ENCODE assay signal across 33 cellular contexts in genomic region chr19:50743537-50743936, GRCh38. TPM values are rescaled to one million over a fixed set of nuclear protein-coding genes. Genes with fewer than 3 reads are reported as not detected.
"Had no signal": no experiment of that assay in that cellular context is flagged by ENCODE, and none has a peak within 500 bp of the region (broad histone marks: within the 10 kb centered on the region; RNA-seq: fewer than 3 reads in every experiment).

No MANE protein-coding gene starts in this region.

- H3K4me1 ChIP-seq: stomach, suprapubic skin, testis, thyroid gland, tibial artery, tibial nerve, transverse colon, upper lobe of left lung, upper lobe of right lung, uterus, vagina had no signal

- H3K9me3 Mint-ChIP-seq: stimulated activated effector memory CD8-positive, alpha-beta T cell treated with anti-CD3 and anti-CD28 coated beads, Interleukin-12 subunit alpha, Interleukin-12 subunit beta, amount 100 ng/mL, for 72 hours; stimulated activated naive B cell treated with anti-CD40 and anti-IgM and Interleukin-4, amounts not matched to agents 10 μg/mL and 1 μg/mL and 100 μg/mL, for 72 hours; stimulated activated naive CD8-positive, alpha-beta T cell treated with anti-CD3 and anti-CD28 coated beads, Interleukin-15, amount 100 ng/mL, for 72 hours; stimulated activated naive CD8-positive, alpha-beta T cell treated with anti-CD3 and anti-CD28 coated beads, Interleukin-15, Interleukin-2, amounts not matched to agents 100 ng/mL and 50 ng/mL, for 24 hours; type B pancreatic cell had no signal

- H3K27ac Mint-ChIP-seq: stimulated activated effector memory CD8-positive, alpha-beta T cell treated with anti-CD3 and anti-CD28 coated beads, Interleukin-12 subunit alpha, Interleukin-12 subunit beta, amount 100 ng/mL, for 72 hours; stimulated activated memory B cell treated with anti-CD40 and anti-IgM and Interleukin-4, amounts not matched to agents 10 μg/mL and 1 μg/mL and 100 μg/mL, for 72 hours; stimulated activated naive B cell treated with anti-CD40 and anti-IgM and Interleukin-4, amounts not matched to agents 10 μg/mL and 1 μg/mL and 100 μg/mL, for 72 hours; stimulated activated naive CD8-positive, alpha-beta T cell treated with anti-CD3 and anti-CD28 coated beads, Interleukin-15, amount 100 ng/mL, for 72 hours; stimulated activated naive CD8-positive, alpha-beta T cell treated with anti-CD3 and anti-CD28 coated beads, Interleukin-15, Interleukin-2, amounts not matched to agents 100 ng/mL and 50 ng/mL, for 24 hours; type B pancreatic cell had no signal

- H3K27me3 ChIP-seq: testis, thyroid gland, upper lobe of left lung, uterus, vagina had no signal

- ATAC-seq: stimulated activated effector memory CD8-positive, alpha-beta T cell treated with anti-CD3 and anti-CD28 coated beads, Interleukin-12 subunit alpha, Interleukin-12 subunit beta, amount 100 ng/mL, for 72 hours; stimulated activated memory B cell treated with anti-CD40 and anti-IgM and Interleukin-4, amounts not matched to agents 10 μg/mL and 1 μg/mL and 100 μg/mL, for 72 hours; stimulated activated naive B cell treated with anti-CD40 and anti-IgM and Interleukin-4, amounts not matched to agents 10 μg/mL and 1 μg/mL and 100 μg/mL, for 72 hours; stimulated activated naive CD8-positive, alpha-beta T cell treated with anti-CD3 and anti-CD28 coated beads, Interleukin-15, amount 100 ng/mL, for 72 hours; stimulated activated naive CD8-positive, alpha-beta T cell treated with anti-CD3 and anti-CD28 coated beads, Interleukin-15, Interleukin-2, amounts not matched to agents 100 U/mL and 50 U/mL, for 24 hours; upper lobe of right lung had no signal

- FAIRE-seq: urothelium cell line had no signal

- H3K36me3 Mint-ChIP-seq: stimulated activated effector memory CD8-positive, alpha-beta T cell treated with anti-CD3 and anti-CD28 coated beads, Interleukin-12 subunit alpha, Interleukin-12 subunit beta, amount 100 ng/mL, for 72 hours; stimulated activated memory B cell treated with anti-CD40 and anti-IgM and Interleukin-4, amounts not matched to agents 10 μg/mL and 1 μg/mL and 100 μg/mL, for 72 hours; type B pancreatic cell had no signal

- H3K9me3 ChIP-seq: stomach, suprapubic skin, testis, thoracic aorta, thyroid gland, tibial artery, tibial nerve, transverse colon, upper lobe of left lung, upper lobe of right lung, uterus, vagina had no signal

- H3K4me3 ChIP-seq: stomach, suprapubic skin, testis, thoracic aorta, thyroid gland, tibial artery, tibial nerve, transverse colon, upper lobe of left lung, upper lobe of right lung, uterus, vagina had no signal

- H3K4me1 Mint-ChIP-seq: stimulated activated effector memory CD8-positive, alpha-beta T cell treated with anti-CD3 and anti-CD28 coated beads, Interleukin-12 subunit alpha, Interleukin-12 subunit beta, amount 100 ng/mL, for 72 hours; stimulated activated memory B cell treated with anti-CD40 and anti-IgM and Interleukin-4, amounts not matched to agents 10 μg/mL and 1 μg/mL and 100 μg/mL, for 72 hours; stimulated activated naive B cell treated with anti-CD40 and anti-IgM and Interleukin-4, amounts not matched to agents 10 μg/mL and 1 μg/mL and 100 μg/mL, for 72 hours; stimulated activated naive CD8-positive, alpha-beta T cell treated with anti-CD3 and anti-CD28 coated beads, Interleukin-15, amount 100 ng/mL, for 72 hours had no signal

- H3K4me3 Mint-ChIP-seq: stimulated activated effector memory CD8-positive, alpha-beta T cell treated with anti-CD3 and anti-CD28 coated beads, Interleukin-12 subunit alpha, Interleukin-12 subunit beta, amount 100 ng/mL, for 72 hours; stimulated activated memory B cell treated with anti-CD40 and anti-IgM and Interleukin-4, amounts not matched to agents 10 μg/mL and 1 μg/mL and 100 μg/mL, for 72 hours; stimulated activated naive B cell treated with anti-CD40 and anti-IgM and Interleukin-4, amounts not matched to agents 10 μg/mL and 1 μg/mL and 100 μg/mL, for 72 hours; stimulated activated naive CD8-positive, alpha-beta T cell treated with anti-CD3 and anti-CD28 coated beads, Interleukin-15, amount 100 ng/mL, for 72 hours; stimulated activated naive CD8-positive, alpha-beta T cell treated with anti-CD3 and anti-CD28 coated beads, Interleukin-15, Interleukin-2, amounts not matched to agents 100 ng/mL and 50 ng/mL, for 24 hours; type B pancreatic cell had no signal

- H3K27ac ChIP-seq: stomach, suprapubic skin, testis, thoracic aorta, thyroid gland, tibial artery, tibial nerve, transverse colon, upper lobe of left lung, upper lobe of right lung, uterus, vagina had no signal

- H3K36me3 ChIP-seq: stomach, suprapubic skin, thoracic aorta, thyroid gland, tibial artery, tibial nerve, transverse colon, upper lobe of left lung, upper lobe of right lung, uterus, vagina had no signal

- DNase-seq: stimulated activated CD4-positive, alpha-beta T cell treated with anti-CD3 and anti-CD28 coated beads, Interleukin-2, amount 100 ng/mL, for 48 hours; stimulated activated CD4-positive, alpha-beta T cell treated with anti-CD3 and anti-CD28 coated beads, Interleukin-4, amount 100 ng/mL, for 1 hour; stimulated activated CD4-positive, alpha-beta T cell treated with anti-CD3 and anti-CD28 coated beads, Interleukin-4, amount 100 ng/mL, for 24 hours; stimulated activated CD4-positive, alpha-beta T cell treated with anti-CD3 and anti-CD28 coated beads, Interleukin-4, amount 100 ng/mL, for 4 hours; stimulated activated CD8-positive, alpha-beta memory T cell treated with anti-CD3 and anti-CD28 coated beads, Interleukin-4, amount 100 ng/mL, for 48 hours; stimulated activated naive B cell treated with anti-CD40 and anti-IgM and Interleukin-4, amounts not matched to agents 10 μg/mL and 1 μg/mL and 100 μg/mL, for 72 hours; stimulated activated naive CD4-positive, alpha-beta T cell; stimulated activated naive CD4-positive, alpha-beta T cell treated with Interleukin-2 at 50 U/mL for 16 hours; stimulated activated naive CD8-positive, alpha-beta T cell treated with anti-CD3 and anti-CD28 coated beads, Interleukin-15, amount 100 ng/mL, for 72 hours; stimulated activated naive CD8-positive, alpha-beta T cell treated with anti-CD3 and anti-CD28 coated beads, Interleukin-15, Interleukin-2, amounts not matched to agents 100 U/mL and 50 U/mL, for 24 hours; stomach; substantia nigra; testis; thyroid gland; tibial artery; transverse colon; upper lobe of right lung; uterus had no signal

RNA-seq across cellular contexts. Expression of gene GPR32, which starts 26.7 kb away (rescaled TPM):
- total RNA-seq: stomach, subcutaneous adipose tissue, suprapubic skin, temporal lobe, testis, thoracic aorta, thyroid gland, tibial nerve, transverse colon, upper lobe of left lung, upper lobe of right lung, ureter, urinary bladder, uterus, vagina had no signal
- polyA plus RNA-seq: stomach, urinary bladder had no signal

RNA-seq across cellular contexts. Expression of gene ACP4, which starts 46.7 kb away (rescaled TPM):
- total RNA-seq: stomach, subcutaneous adipose tissue, temporal lobe, thoracic aorta, thyroid gland, tibial nerve, transverse colon, upper lobe of left lung, upper lobe of right lung, ureter, urinary bladder, uterus, vagina had no signal
- polyA plus RNA-seq: stomach, thymus, urinary bladder had no signal
